Comparison of ENCODE assay signal across 34 cellular contexts in the genomic region with DNA sequence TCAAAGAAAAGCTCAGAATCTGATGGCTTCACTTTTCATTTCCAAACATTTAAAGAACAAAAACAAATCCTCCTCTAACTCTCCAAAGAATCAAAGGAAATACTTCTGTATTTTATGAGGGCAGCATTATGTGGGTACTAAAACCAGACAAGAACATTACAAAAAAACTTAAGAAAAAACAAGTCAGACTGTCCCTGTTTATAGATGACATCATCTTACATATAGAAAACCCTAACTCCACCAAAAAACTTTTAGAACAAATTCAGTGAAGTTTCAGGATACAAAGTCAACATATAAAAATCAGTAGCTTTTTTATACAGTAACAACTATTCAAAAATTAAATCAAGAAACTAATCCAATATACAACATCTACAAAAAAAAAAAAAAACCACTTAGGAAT.
"Had no signal": no experiment of that assay in that cellular context is flagged by ENCODE, and none has a peak within 500 bp of the region (broad histone marks: within the 10 kb centered on the region; RNA-seq: fewer than 3 reads in every experiment).

No MANE protein-coding gene starts in this region.

- H3K4me3 ChIP-seq: adrenal gland, body of pancreas, breast epithelium had no signal

- H3K36me3 ChIP-seq: adrenal gland, brain microvascular endothelial cell, breast epithelium had no signal

- H3K27me3 ChIP-seq: adrenal gland, body of pancreas, brain microvascular endothelial cell, breast epithelium had no signal

- H3K9me3 ChIP-seq: adrenal gland, body of pancreas had no signal

- H3K27ac ChIP-seq: adrenal gland, body of pancreas, brain microvascular endothelial cell, breast epithelium, VCaP had no signal

- ATAC-seq: activated CD8-positive, alpha-beta T cell treated with anti-CD3 and anti-CD28 coated beads for 36 hours; activated naive CD4-positive, alpha-beta T cell treated with anti-CD3 and anti-CD28 coated beads, Interleukin-2, amount 50 U/mL, for 72 hours; activated T-cell treated with anti-CD3 and anti-CD28 coated beads, Interleukin-2, amount 50 U/mL, for 4 hours; activated T-cell treated with anti-CD3 and anti-CD28 coated beads, Interleukin-2, amount 50 U/mL, for 72 hours; activated T-helper 17 cell treated with anti-CD3 and anti-CD28 coated beads, Interleukin-2, amount 50 U/mL, for 72 hours; body of pancreas had no signal

- DNase-seq: activated B cell treated with CpG ODN at 0.5 μM for 24 hours; activated CD4-positive, alpha-beta memory T cell treated with anti-CD3 and anti-CD28 coated beads for 36 hours; activated CD4-positive, alpha-beta T cell treated with anti-CD3 and anti-CD28 coated beads for 4 hours; activated CD4-positive, alpha-beta T cell treated with anti-CD3 and anti-CD28 coated beads, Interleukin-2, amount 10 ng/mL, durations not matched to agents 24 days and 14 days; activated CD4-positive, alpha-beta T cell treated with anti-CD3 and anti-CD28 coated beads, Interleukin-2, amount 50 U/mL, for 1 hour; activated CD4-positive, alpha-beta T cell treated with anti-CD3 and anti-CD28 coated beads, Interleukin-2, amount 50 U/mL, for 4 hours; activated CD4-positive, CD25-positive, alpha-beta regulatory T cell treated with anti-CD3 and anti-CD28 coated beads, Interleukin-2, amount 50 U/mL, for 72 hours; activated CD8-positive, alpha-beta memory T cell treated with anti-CD3 and anti-CD28 coated beads, Interleukin-2, amount 50 U/mL, for 4 hours; activated CD8-positive, alpha-beta T cell treated with anti-CD3 and anti-CD28 coated beads for 36 hours; activated effector memory CD4-positive, alpha-beta T cell treated with anti-CD3 and anti-CD28 coated beads, Interleukin-2, amount 50 U/mL, for 16 hours; activated gamma-delta T cell treated with Interleukin-2 at 50 U/mL for 16 hours; activated naive CD4-positive, alpha-beta T cell; activated naive CD4-positive, alpha-beta T cell treated with anti-CD3 and anti-CD28 coated beads for 36 hours; activated naive CD4-positive, alpha-beta T cell treated with anti-CD3 and anti-CD28 coated beads, Interleukin-2, amount 50 U/mL, for 16 hours; activated naive CD8-positive, alpha-beta T cell treated with anti-CD3 and anti-CD28 coated beads for 36 hours; activated T-cell treated with anti-CD3 and anti-CD28 coated beads for 4 hours; activated T-cell treated with anti-CD3 and anti-CD28 coated beads, Interleukin-2, amount 50 U/mL, for 1 hour; activated T-cell treated with anti-CD3 and anti-CD28 coated beads, Interleukin-2, amount 50 U/mL, for 4 hours; activated T-cell treated with anti-CD3 and anti-CD28 coated beads, Interleukin-2, amount 50 U/mL, for 72 hours; adrenal gland; amniotic stem cell; aorta; body of pancreas; brain microvascular endothelial cell; central memory CD4-positive, alpha-beta T cell; T-helper 1 cell; T-helper 2 cell; T-helper 9 cell had no signal

- H3K4me1 ChIP-seq: adrenal gland, body of pancreas, breast epithelium had no signal

- FAIRE-seq: astrocyte, TTC549 had no signal
